In genomic region chr4:142405021-142405991, GRCh38 we compare ENCODE assay signal across 7 cellular contexts.
DNase-seq lines count a peak whose midpoint lies in the region; ATAC-seq and TF ChIP-seq lines count a peak whose summit lies in the region.

No MANE protein-coding gene starts in this region.

- peaks cover 69% of the 10 kb centered on the region for H3K4me1 Mint-ChIP-seq in activated naive CD4-positive, alpha-beta T cell treated with anti-CD3 and anti-CD28 coated beads, Interleukin-2, amount 50 U/mL, for 24 hours

- no peaks in the 10 kb centered on the region for H3K27me3 Mint-ChIP-seq in activated naive CD4-positive, alpha-beta T cell treated with anti-CD3 and anti-CD28 coated beads, Interleukin-2, amount 50 U/mL, for 24 hours

- H3K9ac ChIP-seq in rectal smooth muscle tissue (ENCODE audit: low read length), result peak overlapping the region; percentile 52

- DNase-seq in SJCRH30 (peak; percentile 82 to 90), cardiac muscle cell (ENCODE audit: low read depth in 1 of 2, low spot score in 1 of 2) (peak; percentile 25 to 80), NCI-H774 (lab: John Stamatoyannopoulos, UW) (no peak)

- ATAC-seq in GM18870 (IDR thresholded peaks at IDR 0.05; ENCODE audit: unreplicated experiment) (peak; percentile 71), HG03097 (IDR thresholded peaks at IDR 0.05; ENCODE audit: low FRiP score, unreplicated experiment) (peak; percentile 45)

- H3K9me3 ChIP-seq in SJCRH30 (replicated peaks) (no peaks in the 10 kb centered on the region), cardiac muscle cell (ENCODE audit: low read depth) (no peaks in the 10 kb centered on the region)

- no peaks in the 10 kb centered on the region for H3K27me3 ChIP-seq in SJCRH30
- no peaks in the 10 kb centered on the region for H3K27me3 ChIP-seq in cardiac muscle cell
- H3K27me3 ChIP-seq in rectal smooth muscle tissue (ENCODE audit: control insufficient read depth, insufficient read depth, low read length), result no peaks in the 10 kb centered on the region

- H3K36me3 ChIP-seq in SJCRH30 (peaks cover 6% of the 10 kb centered on the region), cardiac muscle cell (no peaks in the 10 kb centered on the region), rectal smooth muscle tissue (ENCODE audit: control insufficient read depth, insufficient read depth, low read length) (no peaks in the 10 kb centered on the region)

- TF ChIP-seq CTCF in cardiac muscle cell (IDR thresholded peaks at IDR 0.05; ENCODE audit: low read depth, low read length), result no peak

- peaks cover 16% of the 10 kb centered on the region for H3K36me3 Mint-ChIP-seq in activated naive CD4-positive, alpha-beta T cell treated with anti-CD3 and anti-CD28 coated beads, Interleukin-2, amount 50 U/mL, for 24 hours

- H3K4me3 Mint-ChIP-seq in activated naive CD4-positive, alpha-beta T cell treated with anti-CD3 and anti-CD28 coated beads, Interleukin-2, amount 50 U/mL, for 24 hours, result peak overlapping the region; percentile 93

- H3K27ac ChIP-seq in SJCRH30 (peak overlapping the region; percentile 96), cardiac muscle cell (peak overlapping the region; percentile 86), rectal smooth muscle tissue (ENCODE audit: low read depth, low read length) (peak overlapping the region; percentile 68)

- H3K4me3 ChIP-seq in SJCRH30, result peak overlapping the region; percentile 66
- no peak overlapping the region for H3K4me3 ChIP-seq in cardiac muscle cell
- peak overlapping the region; percentile 78 for H3K4me3 ChIP-seq in rectal smooth muscle tissue (ENCODE audit: low read length)

- H3K4me1 ChIP-seq in SJCRH30 (peaks cover 31% of the 10 kb centered on the region), cardiac muscle cell (ENCODE audit: low read depth) (peaks cover 22% of the 10 kb centered on the region), rectal smooth muscle tissue (ENCODE audit: control insufficient read depth, insufficient read depth, low read length) (no peaks in the 10 kb centered on the region)

- peak overlapping the region; percentile 100 for H3K27ac Mint-ChIP-seq in activated naive CD4-positive, alpha-beta T cell treated with anti-CD3 and anti-CD28 coated beads, Interleukin-2, amount 50 U/mL, for 24 hours

- H3K9me3 Mint-ChIP-seq in activated naive CD4-positive, alpha-beta T cell treated with anti-CD3 and anti-CD28 coated beads, Interleukin-2, amount 50 U/mL, for 24 hours, result no peaks in the 10 kb centered on the region
